In the genomic region with DNA sequence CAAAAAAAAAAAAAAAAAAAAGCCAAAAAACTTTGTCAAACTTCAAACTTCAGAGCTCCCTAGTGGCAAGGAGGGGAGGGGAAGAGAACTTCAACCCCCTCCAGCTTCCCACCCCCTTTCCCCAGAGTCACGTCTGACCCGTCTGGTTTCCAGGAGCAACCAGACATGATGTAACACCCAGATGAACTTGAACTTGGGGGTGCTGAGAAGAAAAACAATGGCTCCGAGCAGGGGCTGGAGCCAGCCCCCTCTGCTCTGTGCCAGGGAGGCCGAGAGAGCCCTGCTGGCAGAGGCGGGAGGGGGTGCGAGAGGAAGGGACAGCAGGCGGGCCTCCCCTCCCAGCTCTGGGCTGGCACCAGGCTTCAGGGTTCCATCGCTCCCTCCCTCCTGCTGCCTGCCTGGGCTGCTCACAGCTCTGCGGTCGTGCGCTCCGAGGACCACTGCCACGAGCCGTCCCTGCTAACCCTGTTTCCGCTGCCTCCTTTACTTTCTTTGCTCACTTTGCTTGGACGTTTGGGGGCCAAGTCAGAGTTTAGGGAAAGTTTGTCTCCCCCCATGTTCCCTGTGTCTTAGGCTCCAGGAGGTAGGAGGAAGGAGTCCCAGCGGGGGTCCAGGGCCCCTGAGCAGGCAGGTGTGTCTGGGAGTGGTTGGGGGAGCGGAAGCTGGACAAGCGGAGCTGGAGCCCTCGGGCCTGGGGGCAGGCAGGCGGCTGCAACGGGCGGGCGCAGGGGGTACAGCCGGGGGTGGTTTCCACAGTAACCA, we compare ENCODE assay signal across 1 cellular context.
A peak's percentile ranks its signal among the peaks of the same experiment; 100 is the strongest.
TF ChIP-seq lines count a peak whose summit lies in the region.

No MANE protein-coding gene starts in this region.

TF ChIP-seq in HEK293, 187 proteins besides CTCF, POLR2A, EP300 and RAD21 (continued from another document):
- TF ChIP-seq, protein P1, sequence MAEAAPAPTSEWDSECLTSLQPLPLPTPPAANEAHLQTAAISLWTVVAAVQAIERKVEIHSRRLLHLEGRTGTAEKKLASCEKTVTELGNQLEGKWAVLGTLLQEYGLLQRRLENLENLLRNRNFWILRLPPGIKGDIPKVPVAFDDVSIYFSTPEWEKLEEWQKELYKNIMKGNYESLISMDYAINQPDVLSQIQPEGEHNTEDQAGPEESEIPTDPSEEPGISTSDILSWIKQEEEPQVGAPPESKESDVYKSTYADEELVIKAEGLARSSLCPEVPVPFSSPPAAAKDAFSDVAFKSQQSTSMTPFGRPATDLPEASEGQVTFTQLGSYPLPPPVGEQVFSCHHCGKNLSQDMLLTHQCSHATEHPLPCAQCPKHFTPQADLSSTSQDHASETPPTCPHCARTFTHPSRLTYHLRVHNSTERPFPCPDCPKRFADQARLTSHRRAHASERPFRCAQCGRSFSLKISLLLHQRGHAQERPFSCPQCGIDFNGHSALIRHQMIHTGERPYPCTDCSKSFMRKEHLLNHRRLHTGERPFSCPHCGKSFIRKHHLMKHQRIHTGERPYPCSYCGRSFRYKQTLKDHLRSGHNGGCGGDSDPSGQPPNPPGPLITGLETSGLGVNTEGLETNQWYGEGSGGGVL (tag by site-specific recombination; IDR thresholded peaks at IDR 0.05): peak; percentile 94
